ENCODE assay signal across 13 cellular contexts in the genomic region with DNA sequence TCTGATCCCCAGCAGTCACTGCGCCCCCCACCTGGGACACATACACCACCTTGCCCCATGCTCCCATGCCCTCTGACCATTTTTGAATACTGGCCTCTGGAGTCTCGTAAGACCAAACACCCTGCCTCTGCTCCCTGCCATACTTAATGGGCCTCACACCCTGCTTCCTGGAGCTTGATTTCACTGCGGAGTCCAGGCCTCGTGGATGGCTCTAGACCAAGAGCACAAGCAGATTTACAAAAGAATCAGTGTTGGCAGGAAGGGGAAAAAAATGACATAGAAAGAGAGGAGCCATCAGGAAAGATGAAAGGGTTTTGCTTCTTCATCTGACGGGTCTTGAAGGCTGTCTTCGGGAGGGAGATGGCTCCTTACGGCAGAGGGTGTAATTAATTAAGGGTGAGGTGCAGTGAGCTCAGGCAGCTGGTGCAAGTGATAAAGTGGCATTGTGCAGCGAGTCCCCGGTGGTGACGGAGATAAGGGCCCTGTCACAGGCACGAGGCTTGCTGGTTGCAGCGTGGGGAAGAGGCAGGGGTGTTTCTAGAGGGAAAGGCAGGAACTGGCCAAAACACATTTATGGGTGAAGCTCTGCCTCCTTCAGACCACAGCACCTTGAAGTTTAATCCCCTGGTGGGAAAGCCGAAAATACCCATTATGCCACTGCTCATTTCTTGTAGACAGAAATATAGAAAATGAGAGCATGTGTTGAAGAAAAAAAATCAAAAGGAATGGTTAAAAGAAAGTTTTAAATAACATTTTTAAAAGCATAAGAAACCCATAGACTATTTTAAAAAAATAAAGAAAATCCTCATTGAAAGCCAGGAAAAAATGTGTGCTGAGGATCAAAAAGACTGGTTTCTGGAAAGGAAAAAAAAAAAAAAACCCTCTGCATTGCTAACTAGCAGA.
DNase-seq lines count a peak whose midpoint lies in the region; ATAC-seq and TF ChIP-seq lines count a peak whose summit lies in the region.
"Had no signal": no experiment of that assay in that cellular context is flagged by ENCODE, and none has a peak within 500 bp of the region (broad histone marks: within the 10 kb centered on the region; RNA-seq: fewer than 3 reads in every experiment).

No MANE protein-coding gene starts in this region.

- H3K4me3 Mint-ChIP-seq in brain = peak overlapping the region in 1 of 5 experiments; percentile 13
- H3K4me3 Mint-ChIP-seq in T-helper 2 cell treated with Interferon-gamma antibody and Interleukin-4, amounts not matched to agents 5 μg/mL and 100 μg/mL, for 36 hours = no peak overlapping the region
- H3K4me3 Mint-ChIP-seq: immature natural killer cell; T-helper 1 cell treated with Interleukin-12 subunit alpha and Interleukin-12 subunit beta and Interleukin-4 antibody, amounts not matched to agents 30 μg/mL and 1 μg/mL, for 36 hours had no signal

- H3K4me1 Mint-ChIP-seq in brain = peaks cover 76% of the 10 kb centered on the region
- peaks cover 5% of the 10 kb centered on the region for H3K4me1 Mint-ChIP-seq in T-helper 2 cell treated with Interferon-gamma antibody and Interleukin-4, amounts not matched to agents 5 μg/mL and 100 μg/mL, for 36 hours (ENCODE audit: low read depth)

- H3K27ac ChIP-seq in stomach (peak overlapping the region; percentile 71 to 78 (median 74)), adrenal gland (no peak overlapping the region)

- peak overlapping the region; percentile 14 to 93 (median 86) for H3K27ac Mint-ChIP-seq in brain
- no peak overlapping the region for H3K27ac Mint-ChIP-seq in T-helper 2 cell treated with Interferon-gamma antibody and Interleukin-4, amounts not matched to agents 5 μg/mL and 100 μg/mL, for 36 hours
- H3K27ac Mint-ChIP-seq: immature natural killer cell; T-helper 1 cell treated with Interleukin-12 subunit alpha and Interleukin-12 subunit beta and Interleukin-4 antibody, amounts not matched to agents 30 μg/mL and 1 μg/mL, for 36 hours had no signal

- WGBS in stomach, 5 donors = 23 to 35% (median 32%) methylated on average over 13 of the region's 13 CpGs
- 54 to 68% (median 60%) methylated on average over 13 of the region's 13 CpGs for WGBS in adrenal gland, 4 donors

- peaks cover 0 to 3% (median 0%) of the 10 kb centered on the region in 5 experiments for H3K9me3 Mint-ChIP-seq in brain
- H3K9me3 Mint-ChIP-seq in T-helper 2 cell treated with Interferon-gamma antibody and Interleukin-4, amounts not matched to agents 5 μg/mL and 100 μg/mL, for 36 hours = no peaks in the 10 kb centered on the region
- H3K9me3 Mint-ChIP-seq: immature natural killer cell; T-helper 1 cell treated with Interleukin-12 subunit alpha and Interleukin-12 subunit beta and Interleukin-4 antibody, amounts not matched to agents 30 μg/mL and 1 μg/mL, for 36 hours had no signal

- peak; percentile 29 for DNase-seq in left cardiac atrium
- DNase-seq in cardiac septum (ENCODE audit: low spot score) = no peak
- peak; percentile 70 for DNase-seq in NCI-H510A treated with DMSO at 0.1 percent for 48 hours (lab: John Stamatoyannopoulos, UW)
- DNase-seq in stomach = peak; percentile 40
- DNase-seq in adrenal gland = no peak
- no peak for DNase-seq in T-helper 2 cell treated with Interferon-gamma antibody and Interleukin-4, amounts not matched to agents 5 μg/mL and 100 μg/mL, for 36 hours (ENCODE audit: low spot score)
- DNase-seq: effector CD8-positive, alpha-beta T cell; immature natural killer cell; NCI-H1694 treated with DMSO at 0.1 percent for 48 hours; stimulated activated CD4-positive, alpha-beta T cell treated with anti-CD3 and anti-CD28 coated beads, Interleukin-2, amount 100 ng/mL, for 48 hours had no signal

- H3K36me3 Mint-ChIP-seq in brain = no peaks in the 10 kb centered on the region
- H3K36me3 Mint-ChIP-seq in T-helper 2 cell treated with Interferon-gamma antibody and Interleukin-4, amounts not matched to agents 5 μg/mL and 100 μg/mL, for 36 hours (ENCODE audit: low read depth) = no peaks in the 10 kb centered on the region
- H3K36me3 Mint-ChIP-seq: immature natural killer cell had no signal

- ATAC-seq in left cardiac atrium (no peak), HG03175 (IDR thresholded peaks at IDR 0.05; ENCODE audit: unreplicated experiment) (no peak)

- H3K9me3 ChIP-seq in stomach (no peaks in the 10 kb centered on the region), adrenal gland (replicated peaks in 1 of 3) (no peaks in the 10 kb centered on the region)

- H3K4me1 ChIP-seq in stomach (peaks cover 16 to 50% (median 31%) of the 10 kb centered on the region in 4 donors), adrenal gland (replicated peaks in 1 of 2) (peaks cover 0 to 3% of the 10 kb centered on the region in 2 donors)

- TF ChIP-seq POLR2A in stomach (IDR thresholded peaks at IDR 0.05) (no peak), adrenal gland (IDR thresholded peaks at IDR 0.05) (no peak)

- no peaks in the 10 kb centered on the region for H3K36me3 ChIP-seq in stomach
- H3K36me3 ChIP-seq in adrenal gland (replicated peaks in 1 of 2) = no peaks in the 10 kb centered on the region

- H3K27me3 ChIP-seq in stomach = no peaks in the 10 kb centered on the region
- H3K27me3 ChIP-seq in adrenal gland = no peaks in the 10 kb centered on the region

- TF ChIP-seq CTCF in brain (conservative IDR thresholded peaks at IDR 0.05) (no peak), stomach (IDR thresholded peaks at IDR 0.05) (no peak), adrenal gland (IDR thresholded peaks at IDR 0.05) (no peak)

- TF ChIP-seq EP300 in stomach (IDR thresholded peaks at IDR 0.05) = no peak

- intact Hi-C loops in left cardiac atrium (cut with DNase I) (no loop called here), cardiac septum (cut with DNase I) (no loop called here), stomach (cut with DNase I; ENCODE audit: low total_unique reads) (no loop called here), adrenal gland (cut with DNase I) (no loop called here)

- H3K4me3 ChIP-seq in stomach (no peak overlapping the region), adrenal gland (no peak overlapping the region)

- peaks cover 3% of the 10 kb centered on the region for H3K27me3 Mint-ChIP-seq in brain
- H3K27me3 Mint-ChIP-seq in T-helper 2 cell treated with Interferon-gamma antibody and Interleukin-4, amounts not matched to agents 5 μg/mL and 100 μg/mL, for 36 hours (ENCODE audit: low read depth) = peaks cover 8% of the 10 kb centered on the region

Comparison
In these comparisons a context has a peak if more than half of its experiments do, and no peak if none do; other contexts are left out.
1. DNase-seq: peak in left cardiac atrium (single experiment), NCI-H510A treated with DMSO at 0.1 percent for 48 hours (single experiment) and stomach (single experiment); none in cardiac septum (single experiment), adrenal gland (0 of 7) and T-helper 2 cell treated with Interferon-gamma antibody and Interleukin-4, amounts not matched to agents 5 μg/mL and 100 μg/mL, for 36 hours (single experiment).
2. H3K27ac ChIP-seq: peak in stomach (5 of 5); none in adrenal gland (0 of 5).